8 cellular contexts compared by ENCODE assay signal in genomic region chr17:8785547-8786412, GRCh38. TPM values are rescaled to one million over a fixed set of nuclear protein-coding genes. Genes with fewer than 3 reads are reported as not detected.
DNase-seq lines count a peak whose midpoint lies in the region; ATAC-seq and TF ChIP-seq lines count a peak whose summit lies in the region.

No MANE protein-coding gene starts in this region.

- H3K27me3 ChIP-seq in left ventricle myocardium inferior (ENCODE audit: low read depth), result no peaks in the 10 kb centered on the region

- no peaks in the 10 kb centered on the region for H3K36me3 ChIP-seq in left ventricle myocardium inferior

- H3K9me3 ChIP-seq in left ventricle myocardium inferior (replicated peaks), result peaks cover 7% of the 10 kb centered on the region

- TF ChIP-seq CTCF in left ventricle myocardium inferior (IDR thresholded peaks at IDR 0.05; ENCODE audit: borderline replicate concordance) (peak; percentile 91), retinal pigment epithelial cell (conservative IDR thresholded peaks at IDR 0.05; ENCODE audit: low read depth, low read length) (peak; percentile 93)

- ATAC-seq in GM21576 (IDR thresholded peaks at IDR 0.05; ENCODE audit: unreplicated experiment) (no peak), GM18870 (IDR thresholded peaks at IDR 0.05; ENCODE audit: unreplicated experiment) (no peak)

- TF ChIP-seq RAD21 in Ishikawa (IDR thresholded peaks at IDR 0.05; ENCODE audit: low read depth), result peak; percentile 90

- no peak overlapping the region for H3K27ac ChIP-seq in left ventricle myocardium inferior (replicated peaks)

- in situ Hi-C loops in Caki2 (cut with HindIII; ENCODE audit: low pct_unique_long_range_greater_than_20kb, low sequenced_read_pairs), result no loop called here

- H3K4me1 ChIP-seq in left ventricle myocardium inferior, result peaks cover 2% of the 10 kb centered on the region

- TF ChIP-seq EP300 in Ishikawa (IDR thresholded peaks at IDR 0.05; ENCODE audit: borderline replicate concordance), result no peak

- H3K4me3 ChIP-seq in left ventricle myocardium inferior (no peak overlapping the region), retinal pigment epithelial cell (ENCODE audit: low read length) (no peak overlapping the region)

- peak; percentile 5 for DNase-seq in Caki2 (ENCODE audit: low read depth)
- DNase-seq in SW 1271 (lab: John Stamatoyannopoulos, UW), result peak; percentile 32 to 52
- DNase-seq in amniotic epithelial cell (ENCODE audit: low read depth), result peak; percentile 42
- DNase-seq in left ventricle myocardium inferior, result peak; percentile 71
- DNase-seq in retinal pigment epithelial cell (ENCODE audit: low read depth), result no peak

- intact Hi-C loops in left ventricle myocardium inferior (cut with micrococcal nuclease), result no loop called here

TF ChIP-seq in Ishikawa, 13 proteins besides CTCF, POLR2A, EP300 and RAD21:
- TF ChIP-seq CEBPB (IDR thresholded peaks at IDR 0.05) (no peak), CREB1 (IDR thresholded peaks at IDR 0.05; ENCODE audit: low read depth) (no peak), TEAD4 (IDR thresholded peaks at IDR 0.05) (no peak), MAX (IDR thresholded peaks at IDR 0.05) (no peak), FOXM1 (IDR thresholded peaks at IDR 0.05; ENCODE audit: borderline replicate concordance, low read depth) (no peak), REST (IDR thresholded peaks at IDR 0.05; ENCODE audit: low read depth) (no peak), YY1 (IDR thresholded peaks at IDR 0.05; ENCODE audit: low read depth) (no peak), TCF12 (IDR thresholded peaks at IDR 0.05; ENCODE audit: low read depth) (no peak), NFIC (IDR thresholded peaks at IDR 0.05) (no peak), USF1 (IDR thresholded peaks at IDR 0.05) (no peak), ZBTB7A (IDR thresholded peaks at IDR 0.05; ENCODE audit: low read depth) (no peak), TAF1 (IDR thresholded peaks at IDR 0.05; ENCODE audit: low read depth) (no peak), EGR1 (IDR thresholded peaks at IDR 0.05) (no peak)

RNA-seq across cellular contexts. Expression of gene MFSD6L, which starts 13.4 kb away (rescaled TPM):
- total RNA-seq in Caki2 (2014; rRNA removed; shearing (Covaris generic); ENCODE audit: low replicate concordance), result not detected in 2 replicates
- not detected for total RNA-seq in left ventricle myocardium inferior

RNA-seq across cellular contexts. Expression of gene SPDYE4, which starts 27.4 kb away (rescaled TPM):
- not detected in 2 replicates for total RNA-seq in Caki2 (2014; rRNA removed; shearing (Covaris generic); ENCODE audit: low replicate concordance)
- not detected for total RNA-seq in left ventricle myocardium inferior

RNA-seq across cellular contexts. Expression of gene CCDC42, which starts 41.1 kb away (rescaled TPM):
- total RNA-seq in Caki2 (2014; rRNA removed; shearing (Covaris generic); ENCODE audit: low replicate concordance), result not detected in 2 replicates
- not detected for total RNA-seq in left ventricle myocardium inferior
